3 cellular contexts compared by ENCODE assay signal in the genomic region with DNA sequence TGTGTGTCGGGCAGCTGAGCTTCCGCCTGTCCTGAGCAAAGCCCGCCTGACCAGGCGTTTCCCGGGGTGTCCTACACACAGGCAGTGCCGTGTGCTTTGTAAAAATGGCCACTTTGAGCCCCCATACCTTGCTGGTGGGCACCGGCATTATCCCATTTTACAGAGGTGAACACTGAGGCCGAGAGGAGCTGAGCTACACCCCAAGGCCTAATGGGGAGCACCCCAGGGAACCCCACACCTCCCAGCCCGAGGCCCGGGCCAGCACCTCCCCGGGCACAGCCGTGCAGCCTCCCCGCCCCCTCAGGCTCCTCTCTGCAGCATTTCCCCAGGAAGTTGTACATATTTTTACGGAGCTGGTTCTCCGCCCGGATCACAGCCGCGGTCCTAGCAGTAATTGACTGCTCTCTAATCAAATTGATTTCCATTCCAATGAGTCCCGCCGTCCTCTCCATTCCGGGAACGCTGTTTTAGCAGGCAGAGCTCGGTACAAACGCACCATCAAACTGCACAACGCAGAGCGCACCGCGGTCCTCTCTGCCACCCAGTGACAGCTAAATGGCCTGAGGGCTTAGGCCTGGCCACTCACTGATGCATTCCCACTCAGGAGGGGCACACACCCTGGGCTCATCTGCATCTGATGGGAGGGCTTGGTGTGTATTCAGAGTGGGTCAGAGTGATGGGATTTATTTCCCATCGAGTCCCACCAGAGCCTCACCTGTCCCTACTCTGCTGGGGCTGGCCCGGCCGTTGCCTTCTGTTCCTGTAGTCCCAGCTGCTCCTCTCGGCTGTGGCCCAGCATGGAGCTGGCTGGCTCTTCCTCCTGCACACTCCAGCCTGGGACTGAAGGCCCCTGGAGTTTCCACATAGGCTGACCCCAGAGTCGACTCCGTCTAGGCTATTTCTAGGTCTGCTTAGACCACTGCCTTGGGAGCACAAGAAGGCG.
A peak's percentile ranks its signal among the peaks of the same experiment; 100 is the strongest.
TF ChIP-seq lines count a peak whose summit lies in the region.

No MANE protein-coding gene starts in this region.

TF ChIP-seq in SK-N-SH, 30 proteins besides CTCF, POLR2A, EP300 and RAD21:
- TF ChIP-seq REST (IDR thresholded peaks at IDR 0.05; ENCODE audit: low read depth, low read length) = no peak
- no peak for TF ChIP-seq MAX (IDR thresholded peaks at IDR 0.05; ENCODE audit: low read depth)
- no peak for TF ChIP-seq SMC3 (IDR thresholded peaks at IDR 0.05; ENCODE audit: low read depth, low read length)
- no peak for TF ChIP-seq FOSL2 (IDR thresholded peaks at IDR 0.05; ENCODE audit: borderline replicate concordance, low read depth)
- TF ChIP-seq EZH2phosphoT487 (IDR thresholded peaks at IDR 0.05; ENCODE audit: borderline replicate concordance, low read depth) = no peak
- TF ChIP-seq GATA2 (CRISPR knock-in tag; IDR thresholded peaks at IDR 0.05) = no peak
- TF ChIP-seq YY1 (IDR thresholded peaks at IDR 0.05; ENCODE audit: low read depth) = no peak
- no peak for TF ChIP-seq FOXJ3 (CRISPR knock-in tag; IDR thresholded peaks at IDR 0.05)
- no peak for TF ChIP-seq PBX3 (IDR thresholded peaks at IDR 0.05)
- TF ChIP-seq GABPA (IDR thresholded peaks at IDR 0.05; ENCODE audit: low read depth) = no peak
- no peak for TF ChIP-seq SIN3A (IDR thresholded peaks at IDR 0.05; ENCODE audit: borderline replicate concordance, low read depth, low read length)
- no peak for TF ChIP-seq TAF1 (IDR thresholded peaks at IDR 0.05; ENCODE audit: borderline replicate concordance, low read depth, low read length)
- no peak for TF ChIP-seq TCF12 (IDR thresholded peaks at IDR 0.05)
- TF ChIP-seq FOXM1 (IDR thresholded peaks at IDR 0.05; ENCODE audit: low read depth) = no peak
- TF ChIP-seq CHD2 (IDR thresholded peaks at IDR 0.05; ENCODE audit: low read length, partially characterized antibody) = no peak

TF ChIP-seq in SK-N-SH treated with all-trans-retinoic acid at 6 μM for 48 hours, 23 proteins besides CTCF, POLR2A, EP300 and RAD21 (continues in another document):
- TF ChIP-seq ARNTL (CRISPR knock-in tag; IDR thresholded peaks at IDR 0.05; ENCODE audit: borderline replicate concordance, low read depth) = no peak
- TF ChIP-seq ESRRG (CRISPR knock-in tag; IDR thresholded peaks at IDR 0.05) = no peak
- no peak for TF ChIP-seq SNAI2 (CRISPR knock-in tag; IDR thresholded peaks at IDR 0.05)
- TF ChIP-seq CSDC2 (CRISPR knock-in tag; IDR thresholded peaks at IDR 0.05) = no peak
- TF ChIP-seq POU6F1 (CRISPR knock-in tag; IDR thresholded peaks at IDR 0.05; ENCODE audit: borderline replicate concordance, low read depth) = no peak
- TF ChIP-seq TOX (CRISPR knock-in tag; IDR thresholded peaks at IDR 0.05; ENCODE audit: borderline replicate concordance) = no peak
- no peak for TF ChIP-seq ISL1 (CRISPR knock-in tag; IDR thresholded peaks at IDR 0.05)
- no peak for TF ChIP-seq ZFP30 (CRISPR knock-in tag; IDR thresholded peaks at IDR 0.05)
- TF ChIP-seq PPARA (CRISPR knock-in tag; IDR thresholded peaks at IDR 0.05; ENCODE audit: borderline replicate concordance) = no peak
- no peak for TF ChIP-seq ZNF8 (CRISPR knock-in tag; IDR thresholded peaks at IDR 0.05)
- TF ChIP-seq ZNF565 (CRISPR knock-in tag; conservative IDR thresholded peaks at IDR 0.05; ENCODE audit: low read depth) = no peak
- no peak for TF ChIP-seq ZFP3 (CRISPR knock-in tag; IDR thresholded peaks at IDR 0.05)
- no peak for TF ChIP-seq GLIS3 (CRISPR knock-in tag; IDR thresholded peaks at IDR 0.05)
- TF ChIP-seq TSHZ2 (CRISPR knock-in tag; IDR thresholded peaks at IDR 0.05) = no peak
- TF ChIP-seq, protein P1, sequence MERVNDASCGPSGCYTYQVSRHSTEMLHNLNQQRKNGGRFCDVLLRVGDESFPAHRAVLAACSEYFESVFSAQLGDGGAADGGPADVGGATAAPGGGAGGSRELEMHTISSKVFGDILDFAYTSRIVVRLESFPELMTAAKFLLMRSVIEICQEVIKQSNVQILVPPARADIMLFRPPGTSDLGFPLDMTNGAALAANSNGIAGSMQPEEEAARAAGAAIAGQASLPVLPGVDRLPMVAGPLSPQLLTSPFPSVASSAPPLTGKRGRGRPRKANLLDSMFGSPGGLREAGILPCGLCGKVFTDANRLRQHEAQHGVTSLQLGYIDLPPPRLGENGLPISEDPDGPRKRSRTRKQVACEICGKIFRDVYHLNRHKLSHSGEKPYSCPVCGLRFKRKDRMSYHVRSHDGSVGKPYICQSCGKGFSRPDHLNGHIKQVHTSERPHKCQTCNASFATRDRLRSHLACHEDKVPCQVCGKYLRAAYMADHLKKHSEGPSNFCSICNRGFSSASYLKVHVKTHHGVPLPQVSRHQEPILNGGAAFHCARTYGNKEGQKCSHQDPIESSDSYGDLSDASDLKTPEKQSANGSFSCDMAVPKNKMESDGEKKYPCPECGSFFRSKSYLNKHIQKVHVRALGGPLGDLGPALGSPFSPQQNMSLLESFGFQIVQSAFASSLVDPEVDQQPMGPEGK (CRISPR knock-in tag; IDR thresholded peaks at IDR 0.05; ENCODE audit: borderline replicate concordance) = no peak
- no peak for TF ChIP-seq CSRNP3 (CRISPR knock-in tag; IDR thresholded peaks at IDR 0.05)

TF ChIP-seq in K562, 482 proteins besides CTCF, POLR2A, EP300 and RAD21:
- TF ChIP-seq NELFE (IDR thresholded peaks at IDR 0.05; ENCODE audit: insufficient read depth, insufficient read length) (no peak), KDM1A (IDR thresholded peaks at IDR 0.05) (peak; percentile 40 to 49; a peak in 2 of 4 replicates), KLF6 (CRISPR knock-in tag; IDR thresholded peaks at IDR 0.05; ENCODE audit: borderline replicate concordance) (no peak), BCOR (IDR thresholded peaks at IDR 0.05) (peak; percentile 64), ZNF639 (CRISPR knock-in tag; conservative IDR thresholded peaks at IDR 0.05 in 1 of 2, IDR thresholded peaks at IDR 0.05 in 1 of 2) (no peak)
TF ChIP-seq in K562: peak in this region for 2.
